ENCODE assay signal across 1 cellular context in genomic region chr2:145906356-145906755, GRCh38.
TF ChIP-seq lines count a peak whose summit lies in the region.

No MANE protein-coding gene starts in this region.

TF ChIP-seq in GM23338, 12 proteins besides CTCF, POLR2A, EP300 and RAD21:
- TF ChIP-seq ZNF462 (CRISPR knock-in tag; IDR thresholded peaks at IDR 0.05): peak; percentile 93
- TF ChIP-seq POLR2AphosphoS5 (IDR thresholded peaks at IDR 0.05; ENCODE audit: low read depth): no peak
